ENCODE assay signal across 8 cellular contexts in genomic region chr14:22837059-22837749, GRCh38. TPM values are rescaled to one million over a fixed set of nuclear protein-coding genes. Genes with fewer than 3 reads are reported as not detected.
DNase-seq lines count a peak whose midpoint lies in the region; ATAC-seq and TF ChIP-seq lines count a peak whose summit lies in the region.

No MANE protein-coding gene starts in this region.

- H3K4me3 ChIP-seq in AG04450 (ENCODE audit: low read depth, low read length): peak overlapping the region; percentile 89
- H3K4me3 ChIP-seq in adrenal gland: peak overlapping the region; percentile 20 to 90 (median 74)
- H3K4me3 ChIP-seq in hepatocyte: peak overlapping the region; percentile 89
- H3K4me3 ChIP-seq in gastrocnemius medialis: peak overlapping the region; percentile 71 to 78 (median 72)

- H3K36me3 ChIP-seq in adrenal gland (replicated peaks in 1 of 2) (peaks cover 0 to 32% of the 10 kb centered on the region in 2 donors), hepatocyte (replicated peaks; ENCODE audit: insufficient read depth, low read depth) (no peaks in the 10 kb centered on the region), gastrocnemius medialis (peaks cover 0 to 22% of the 10 kb centered on the region in 2 donors)

- WGBS in adrenal gland, 4 donors: 2 to 5% (median 2%) methylated on average over 27 to 60 of the region's 60 CpGs
- WGBS in hepatocyte (ENCODE audit: low lambda C conversion rate, missing lambda C conversion rate): 2% methylated on average over 53 of the region's 60 CpGs

- peaks cover 17% of the 10 kb centered on the region for H4K20me1 ChIP-seq in hepatocyte (ENCODE audit: insufficient read depth, poor library complexity, severe bottlenecking)

- CTCF ChIA-PET in AG04450 (lab: Charles Lee): interaction anchor here (0.7 to 8.7 kb wide), 11 partner anchors 9 to 1276 kb away, joined by 3 to 104 read pairs (median 4); no protein-coding TSS in a partner anchor

- in situ Hi-C loops in gastrocnemius medialis (cut with MboI; ENCODE audit: low sequenced_read_pairs in 4 of 4): no loop called here

- intact Hi-C loops in adrenal gland (cut with DNase I): no loop called here
- intact Hi-C loops in gastrocnemius medialis (cut with DNase I; ENCODE audit: low total_unique reads): loop anchor here (5.0 kb wide), 1 partner anchor 80 kb away; the partner anchor contains the start of gene RBM23

- peaks cover 17 to 27% of the 10 kb centered on the region in 2 donors for H3K4me1 ChIP-seq in adrenal gland (replicated peaks in 1 of 2)
- H3K4me1 ChIP-seq in hepatocyte (ENCODE audit: insufficient read depth): peaks cover 15% of the 10 kb centered on the region
- peaks cover 0 to 11% of the 10 kb centered on the region in 2 donors for H3K4me1 ChIP-seq in gastrocnemius medialis

- H3K79me2 ChIP-seq in hepatocyte: peaks cover 58% of the 10 kb centered on the region

- H3K9me3 Mint-ChIP-seq in HFFc6: no peaks in the 10 kb centered on the region

- H3K4me1 Mint-ChIP-seq in HFFc6 (ENCODE audit: low read depth): peaks cover 44% of the 10 kb centered on the region

- H3K27me3 ChIP-seq in AG04450 (ENCODE audit: control insufficient read depth, insufficient read depth, low read length) (no peaks in the 10 kb centered on the region), adrenal gland (no peaks in the 10 kb centered on the region), hepatocyte (no peaks in the 10 kb centered on the region), gastrocnemius medialis (peaks cover 9 to 12% (median 9%) of the 10 kb centered on the region in 3 donors)

- peak in 1 of 2 donors; percentile 41 for ATAC-seq in gastrocnemius medialis

- H3K36me3 Mint-ChIP-seq in HFFc6 (ENCODE audit: low read depth): peaks cover 33% of the 10 kb centered on the region

- POLR2A ChIA-PET in AG04450 (lab: Yijun Ruan, JAX): interaction anchor here (0.5 to 3.9 kb wide), 10 partner anchors 11 to 327 kb away, joined by 3 to 76 read pairs (median 5); partner anchors contain the start of genes OXA1L and PRMT5

- H2AFZ ChIP-seq in hepatocyte: peak overlapping the region; percentile 49

- H3K27ac Mint-ChIP-seq in HFFc6: peak overlapping the region; percentile 93

- DNase-seq in AG04450 (ENCODE audit: low read depth, low spot score): no peak
- DNase-seq in HFFc6: peak; percentile 60
- DNase-seq in adrenal gland: peak; percentile 63 to 83 (median 75)
- DNase-seq in hepatocyte (ENCODE audit: low spot score): peak; percentile 79
- no peak for DNase-seq in gastrocnemius medialis
- no peak for DNase-seq in NCI-H1436 treated with DMSO at 0.1 percent for 48 hours (lab: John Stamatoyannopoulos, UW)
- DNase-seq in NCI-H524 treated with DMSO at 0.1 percent for 48 hours (lab: John Stamatoyannopoulos, UW): no peak
- no peak for DNase-seq in NCI-H1436 (lab: John Stamatoyannopoulos, UW)

- peak overlapping the region; percentile 94 for H3K27ac ChIP-seq in AG04450 (ENCODE audit: low read depth, low read length)
- H3K27ac ChIP-seq in adrenal gland: peak overlapping the region; percentile 61 to 90 (median 74)
- peak overlapping the region; percentile 98 for H3K27ac ChIP-seq in hepatocyte
- peak overlapping the region; percentile 75 to 84 (median 80) for H3K27ac ChIP-seq in gastrocnemius medialis

- TF ChIP-seq CTCF in AG04450 (IDR thresholded peaks at IDR 0.05; ENCODE audit: low read depth, low read length) (0 out of 2 replicates have a peak, but pooled peaks have one; percentile 5), HFFc6 (IDR thresholded peaks at IDR 0.05) (peak; percentile 11; the same call in 1 of the 2 replicates), adrenal gland (IDR thresholded peaks at IDR 0.05) (no peak), hepatocyte (IDR thresholded peaks at IDR 0.05; ENCODE audit: poor library complexity) (no peak), gastrocnemius medialis (IDR thresholded peaks at IDR 0.05 in 4 of 5, conservative IDR thresholded peaks at IDR 0.05 in 1 of 5) (no peak)

- H3K9me2 ChIP-seq in hepatocyte (replicated peaks; ENCODE audit: insufficient read depth): no peaks in the 10 kb centered on the region

- H3K4me2 ChIP-seq in hepatocyte: peak overlapping the region; percentile 88

- TF ChIP-seq POLR2A in adrenal gland (IDR thresholded peaks at IDR 0.05) (peak in 1 of 2 donors; percentile 58), gastrocnemius medialis (IDR thresholded peaks at IDR 0.05) (no peak)

- peaks cover 12% of the 10 kb centered on the region; the same call in 1 of the 2 replicates for H3K9me3 ChIP-seq in AG04450 (ENCODE audit: control insufficient read depth, insufficient read depth, low read length)
- no peaks in the 10 kb centered on the region for H3K9me3 ChIP-seq in adrenal gland (replicated peaks in 1 of 3)
- H3K9me3 ChIP-seq in hepatocyte (ENCODE audit: low read depth): no peaks in the 10 kb centered on the region
- no peaks in the 10 kb centered on the region for H3K9me3 ChIP-seq in gastrocnemius medialis

- H3K27me3 Mint-ChIP-seq in HFFc6 (ENCODE audit: insufficient read depth): no peaks in the 10 kb centered on the region; the same call in 1 of the 2 replicates

- peak overlapping the region; percentile 99 for H3K4me3 Mint-ChIP-seq in HFFc6

RNA-seq across cellular contexts. Expression of gene MMP14, which starts 0.8 kb away (rescaled TPM):
- polyA plus RNA-seq in AG04450 (2011; rRNA removed) (365 and 448 TPM in 2 replicates), adrenal gland (10 to 100 TPM; 15.5 to 65.2 (median 17.0) TPM), hepatocyte (17.1 and 21.4 TPM in 2 replicates)
- polyA minus RNA-seq in AG04450 (2011; rRNA and poly(A)+ RNA removed): 257 and 350 TPM in 2 replicates
- total RNA-seq in HFFc6 (2021; fragmentation: NEBNext Ultra II Directional; extraction: Animal tissue kit (Norgen Biotek cat#: 25700)): 100 to 1,000 TPM; 284 to 322 (median 298) TPM
- total RNA-seq in adrenal gland (100 to 1,000 TPM in 4 of 8 donors, 10 to 100 TPM in 4; 55.7 to 161 (median 97.8) TPM), hepatocyte (122 and 160 TPM in 2 replicates), gastrocnemius medialis (10 to 100 TPM; 14.9 to 29.7 (median 20.8) TPM)

RNA-seq across cellular contexts. Expression of gene MRPL52, which starts 7.5 kb away (rescaled TPM):
- polyA plus RNA-seq in AG04450 (2011; rRNA removed) (71.8 and 78.1 TPM in 2 replicates), adrenal gland (100 to 1,000 TPM in 2 of 3 donors, 10 to 100 TPM in 1; 66.0 to 337 (median 256) TPM), hepatocyte (214 and 227 TPM in 2 replicates)
- polyA minus RNA-seq in AG04450 (2011; rRNA and poly(A)+ RNA removed): 17.4 and 20.0 TPM in 2 replicates
- total RNA-seq in HFFc6 (2021; fragmentation: NEBNext Ultra II Directional; extraction: Animal tissue kit (Norgen Biotek cat#: 25700)): 100 to 1,000 TPM; 135 to 195 (median 167) TPM
- total RNA-seq in adrenal gland (100 to 1,000 TPM in 4 of 8 donors, 10 to 100 TPM in 4; 58.3 to 390 (median 102) TPM), hepatocyte (50.6 and 164 TPM in 2 replicates), gastrocnemius medialis (100 to 1,000 TPM in 1 of 4 donors, 10 to 100 TPM in 3; 48.5 to 153 (median 89.0) TPM)

RNA-seq across cellular contexts. Expression of gene SLC7A7, which starts 22.0 kb away (rescaled TPM):
- polyA plus RNA-seq in AG04450 (2011; rRNA removed) (7.5 and 7.7 TPM in 2 replicates), adrenal gland (10 to 100 TPM in 1 of 3 donors, 1 to 10 TPM in 2; 4.0 to 10.1 (median 6.5) TPM), hepatocyte (169 and 206 TPM in 2 replicates)
- 6.8 and 9.1 TPM in 2 replicates for polyA minus RNA-seq in AG04450 (2011; rRNA and poly(A)+ RNA removed)
- 1 to 10 TPM in 1 of 6 experiments, under 1 TPM in 5; 0.31 to 1.3 (median 0.56) TPM for total RNA-seq in HFFc6 (2021; fragmentation: NEBNext Ultra II Directional; extraction: Animal tissue kit (Norgen Biotek cat#: 25700))
- total RNA-seq in adrenal gland (10 to 100 TPM in 7 of 8 donors, 1 to 10 TPM in 1; 7.3 to 30.5 (median 20.7) TPM), hepatocyte (337 and 381 TPM in 2 replicates), gastrocnemius medialis (1 to 10 TPM in 3 of 4 donors, under 1 TPM in 1; 0.68 to 5.3 (median 2.2) TPM)

RNA-seq across cellular contexts. Expression of gene LRP10, which starts 34.3 kb away (rescaled TPM):
- polyA plus RNA-seq in AG04450 (2011; rRNA removed): 87.8 and 125 TPM in 2 replicates
- polyA minus RNA-seq in AG04450 (2011; rRNA and poly(A)+ RNA removed): 128 and 185 TPM in 2 replicates
- 100 to 1,000 TPM; 168 to 226 (median 186) TPM for total RNA-seq in HFFc6 (2021; fragmentation: NEBNext Ultra II Directional; extraction: Animal tissue kit (Norgen Biotek cat#: 25700))
- 100 to 1,000 TPM in 4 of 8 donors, 10 to 100 TPM in 4; 74.5 to 207 (median 104) TPM for total RNA-seq in adrenal gland
- polyA plus RNA-seq in adrenal gland: 10 to 100 TPM; 13.1 to 26.8 (median 14.8) TPM
- 34.4 and 56.2 TPM in 2 replicates for total RNA-seq in hepatocyte
- polyA plus RNA-seq in hepatocyte: 92.7 and 117 TPM in 2 replicates
- total RNA-seq in gastrocnemius medialis: 100 to 1,000 TPM in 1 of 4 donors, 10 to 100 TPM in 3; 31.1 to 109 (median 60.1) TPM

RNA-seq across cellular contexts. Expression of gene REM2, which starts 45.8 kb away (rescaled TPM):
- 0.06 and 0.19 TPM in 2 replicates for polyA plus RNA-seq in AG04450 (2011; rRNA removed)
- 0.23 TPM in 1 of 2 replicates, not detected in the other for polyA minus RNA-seq in AG04450 (2011; rRNA and poly(A)+ RNA removed)
- under 1 TPM in 4 of 6 experiments, not detected in 2; 0.09 to 0.17 (median 0.14) TPM for total RNA-seq in HFFc6 (2021; fragmentation: NEBNext Ultra II Directional; extraction: Animal tissue kit (Norgen Biotek cat#: 25700))
- total RNA-seq in adrenal gland: under 1 TPM in 4 of 8 donors, not detected in 4; 0.15 to 0.28 (median 0.23) TPM
- 1 to 10 TPM in 1 of 3 donors, under 1 TPM in 2; 0.09 to 1.2 (median 0.64) TPM for polyA plus RNA-seq in adrenal gland
- 1.5 and 1.9 TPM in 2 replicates for total RNA-seq in hepatocyte
- 5.5 and 6.3 TPM in 2 replicates for polyA plus RNA-seq in hepatocyte
- total RNA-seq in gastrocnemius medialis: 1 to 10 TPM in 1 of 4 donors, not detected in 3; 1.1 TPM

Comparison
In these comparisons a context has a peak if more than half of its experiments do, and no peak if none do; other contexts are left out.
1. DNase-seq: peak in HFFc6 (single experiment), adrenal gland (7 of 7) and hepatocyte (single experiment); none in AG04450 (single experiment), gastrocnemius medialis (0 of 2), NCI-H1436 treated with DMSO at 0.1 percent for 48 hours (single experiment), NCI-H524 treated with DMSO at 0.1 percent for 48 hours (single experiment) and NCI-H1436 (single experiment).
2. CTCF ChIP-seq: peak in AG04450 (single experiment) and HFFc6 (single experiment); none in adrenal gland (0 of 6), hepatocyte (single experiment) and gastrocnemius medialis (0 of 5).
3. RNA of gene SLC7A7, which starts 22.0 kb away (total RNA-seq): 337 to 381 TPM in hepatocyte; 7.3 to 30.5 TPM in adrenal gland, 0.68 to 5.3 TPM in gastrocnemius medialis and 0.31 to 1.3 TPM in HFFc6; every median in the first group is over 10 times any median in the second.
4. Peak in every context shown above with its lines, with median percentiles within 50 percentile points of each other: H3K27ac ChIP-seq and H3K4me3 ChIP-seq.